11 cellular contexts compared by ENCODE assay signal in genomic region chr4:162509333-162509732, GRCh38.
"Had no signal": no experiment of that assay in that cellular context is flagged by ENCODE, and none has a peak within 500 bp of the region (broad histone marks: within the 10 kb centered on the region; RNA-seq: fewer than 3 reads in every experiment).

No MANE protein-coding gene starts in this region.

- ATAC-seq: HCT116 had no signal

- DNase-seq: GM23248, GOT3, H7, H9, HCEC 1CT, HFFc6 had no signal

- H3K36me3 ChIP-seq: HAP-1 had no signal

- FAIRE-seq: H1, H54 had no signal

- H2AFZ ChIP-seq: GM23248 had no signal

- H3K9me3 ChIP-seq: HAP-1 had no signal

- H3K4me2 ChIP-seq: GM23338 had no signal

- H3K4me1 ChIP-seq: HAP-1 had no signal

- H3K4me3 ChIP-seq: GM23248, GM23338, HAP-1 had no signal

- H3K9ac ChIP-seq: GM23248 had no signal

- H3K27ac ChIP-seq: GM23248 had no signal
